8 cellular contexts compared by ENCODE assay signal in the genomic region with DNA sequence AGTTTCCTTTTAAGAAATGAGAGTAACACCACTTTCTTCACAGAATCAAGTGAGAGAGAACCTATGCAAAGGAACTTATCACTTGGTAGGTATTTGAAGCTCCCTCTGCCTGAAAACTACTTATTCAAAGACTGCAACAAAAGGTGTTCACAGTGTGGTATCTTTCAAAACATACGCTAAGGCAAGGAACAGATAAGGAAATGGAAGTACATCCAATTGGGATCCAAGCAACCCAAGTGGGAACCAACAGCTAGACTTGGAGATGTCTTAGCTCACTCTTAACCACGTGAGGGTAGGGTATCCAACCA. TPM values are rescaled to one million over a fixed set of nuclear protein-coding genes. Genes with fewer than 3 reads are reported as not detected.
DNase-seq lines count a peak whose midpoint lies in the region; ATAC-seq and TF ChIP-seq lines count a peak whose summit lies in the region.

No MANE protein-coding gene starts in this region.

- H3K9me3 ChIP-seq in SK-N-SH (no peaks in the 10 kb centered on the region), SU-DHL-6 (ENCODE audit: insufficient read depth, low read length) (no peaks in the 10 kb centered on the region), smooth muscle cell (replicated peaks; ENCODE audit: low read depth) (no peaks in the 10 kb centered on the region)

- peak overlapping the region; percentile 74 to 78; a peak in 3 of 4 replicates for H3K4me3 ChIP-seq in SK-N-SH (ENCODE audit: low read depth in 2 of 2, low read length in 1 of 2)
- no peak overlapping the region for H3K4me3 ChIP-seq in SU-DHL-6 (ENCODE audit: insufficient read depth, low read length, poor library complexity, severe bottlenecking)
- peak overlapping the region; percentile 86 for H3K4me3 ChIP-seq in smooth muscle cell

- H3K36me3 Mint-ChIP-seq in glutamatergic neuron (ENCODE audit: unreplicated experiment) = no peaks in the 10 kb centered on the region

- TF ChIP-seq CTCF in SK-N-SH (IDR thresholded peaks at IDR 0.05) (no peak), SU-DHL-6 (IDR thresholded peaks at IDR 0.05; ENCODE audit: insufficient read depth, low read length, poor library complexity, severe bottlenecking) (no peak), glutamatergic neuron (IDR thresholded peaks at IDR 0.05; ENCODE audit: partially characterized antibody, unreplicated experiment) (no peak), smooth muscle cell (IDR thresholded peaks at IDR 0.05; ENCODE audit: borderline replicate concordance, insufficient read depth, poor library complexity, severe bottlenecking) (no peak)

- no peak for ATAC-seq in SK-N-SH treated with all-trans-retinoic acid at 6 μM for 48 hours
- no peak for ATAC-seq in HG03378 (IDR thresholded peaks at IDR 0.05; ENCODE audit: unreplicated experiment)
- no peak for ATAC-seq in GM18909 (IDR thresholded peaks at IDR 0.05; ENCODE audit: poor library complexity, unreplicated experiment)

- peaks cover 24% of the 10 kb centered on the region for H3K27me3 ChIP-seq in SK-N-SH (ENCODE audit: insufficient read depth)
- no peaks in the 10 kb centered on the region for H3K27me3 ChIP-seq in SU-DHL-6 (ENCODE audit: low read length)
- peaks cover 41% of the 10 kb centered on the region for H3K27me3 ChIP-seq in smooth muscle cell (ENCODE audit: low read depth)

- H3K4me1 ChIP-seq in SK-N-SH (ENCODE audit: control insufficient read depth in 1 of 2, insufficient read depth in 2 of 2, low read depth in 1 of 2, low read length in 1 of 2) (peaks cover 0 to 11% of the 10 kb centered on the region in 2 experiments; a peak in 2 of 4 replicates), smooth muscle cell (ENCODE audit: low read depth) (peaks cover 14% of the 10 kb centered on the region)

- no peak overlapping the region for H3K27ac ChIP-seq in SK-N-SH (ENCODE audit: low read depth in 2 of 2, low read length in 1 of 2)
- H3K27ac ChIP-seq in SU-DHL-6 (ENCODE audit: low read depth, low read length) = no peak overlapping the region
- H3K27ac ChIP-seq in smooth muscle cell (ENCODE audit: low read depth) = no peak overlapping the region

- no peak for TF ChIP-seq EP300 in SK-N-SH (IDR thresholded peaks at IDR 0.05; ENCODE audit: borderline replicate concordance in 1 of 2, low read depth in 1 of 2, low read length in 1 of 2)

- no peak for DNase-seq in SK-N-SH
- DNase-seq in glutamatergic neuron = no peak
- no peak for DNase-seq in smooth muscle cell (lab: John Stamatoyannopoulos, UW; ENCODE audit: unreplicated experiment)
- DNase-seq in NCI-H1105 (lab: John Stamatoyannopoulos, UW) = no peak

- CTCF ChIA-PET in SK-N-SH (lab: Yijun Ruan, JAX) = interaction anchor here (0.7 to 3.7 kb wide), 7 partner anchors 8 to 1758 kb away, joined by 3 to 22 read pairs (median 5); no protein-coding TSS in a partner anchor

- peaks cover 14% of the 10 kb centered on the region for H3K4me1 Mint-ChIP-seq in glutamatergic neuron (ENCODE audit: low read depth, unreplicated experiment)

- H3K27ac Mint-ChIP-seq in glutamatergic neuron (ENCODE audit: unreplicated experiment) = peak overlapping the region; percentile 56

- H3K9me2 ChIP-seq in SK-N-SH = no peaks in the 10 kb centered on the region
- no peaks in the 10 kb centered on the region for H3K9me2 ChIP-seq in SU-DHL-6 (replicated peaks; ENCODE audit: insufficient read depth, low read length)

- no peak overlapping the region for H3K9ac ChIP-seq in SK-N-SH
- H3K9ac ChIP-seq in SU-DHL-6 (ENCODE audit: low read length) = no peak overlapping the region
- H3K9ac ChIP-seq in smooth muscle cell (ENCODE audit: low read depth) = no peak overlapping the region

- TF ChIP-seq RAD21 in SK-N-SH (IDR thresholded peaks at IDR 0.05; ENCODE audit: low read length) = no peak

- peaks cover 7% of the 10 kb centered on the region for H3F3A ChIP-seq in SK-N-SH (replicated peaks; ENCODE audit: insufficient read depth)
- peaks cover 6% of the 10 kb centered on the region for H3F3A ChIP-seq in SU-DHL-6 (ENCODE audit: insufficient read depth)
- no peaks in the 10 kb centered on the region for H3F3A ChIP-seq in smooth muscle cell (ENCODE audit: low read depth)

- peaks cover 2% of the 10 kb centered on the region for H3K27me3 Mint-ChIP-seq in glutamatergic neuron (ENCODE audit: unreplicated experiment)

- no peaks in the 10 kb centered on the region for H3K36me3 ChIP-seq in SK-N-SH (replicated peaks in 1 of 2; ENCODE audit: control insufficient read depth in 1 of 2, insufficient read depth in 2 of 2, low read length in 1 of 2)
- H3K36me3 ChIP-seq in SU-DHL-6 (ENCODE audit: low read length) = no peaks in the 10 kb centered on the region
- no peaks in the 10 kb centered on the region for H3K36me3 ChIP-seq in smooth muscle cell (ENCODE audit: low read depth)

- H3K4me2 ChIP-seq in SK-N-SH (peak overlapping the region; percentile 96), SU-DHL-6 (ENCODE audit: low read depth, low read length, poor library complexity, severe bottlenecking) (peak overlapping the region; percentile 76), smooth muscle cell (peak overlapping the region; percentile 100)

- H3K4me3 Mint-ChIP-seq in glutamatergic neuron (ENCODE audit: unreplicated experiment) = peak overlapping the region; percentile 46

- WGBS in SK-N-SH (ENCODE audit: low lambda C conversion rate) = 89% methylated on average over 2 of the region's 2 CpGs
- 34% methylated on average over 2 of the region's 2 CpGs for WGBS in smooth muscle cell (ENCODE audit: low lambda C conversion rate)

- H4K20me1 ChIP-seq in SK-N-SH (ENCODE audit: insufficient read depth) (no peaks in the 10 kb centered on the region), SU-DHL-6 (ENCODE audit: low read depth, low read length) (no peaks in the 10 kb centered on the region), smooth muscle cell (ENCODE audit: low read depth) (no peaks in the 10 kb centered on the region)

- peaks cover 3% of the 10 kb centered on the region for H3K9me3 Mint-ChIP-seq in glutamatergic neuron (ENCODE audit: unreplicated experiment)

- H3K79me2 ChIP-seq in SK-N-SH (ENCODE audit: insufficient read depth) = no peaks in the 10 kb centered on the region
- no peaks in the 10 kb centered on the region for H3K79me2 ChIP-seq in SU-DHL-6 (ENCODE audit: insufficient read depth, low read length)
- H3K79me2 ChIP-seq in smooth muscle cell (ENCODE audit: low read depth) = no peaks in the 10 kb centered on the region

- POLR2A ChIA-PET in SK-N-SH (lab: Yijun Ruan, JAX) = interaction anchor here (0.5 to 1.4 kb wide), 4 partner anchors 8 to 236 kb away, joined by 3 to 4 read pairs (median 4); no protein-coding TSS in a partner anchor

- H2AFZ ChIP-seq in SK-N-SH (ENCODE audit: low read depth) (peak overlapping the region; percentile 78; the same call in 1 of the 2 replicates), SU-DHL-6 (ENCODE audit: low read depth, low read length, severe bottlenecking) (peak overlapping the region; percentile 98), smooth muscle cell (ENCODE audit: low read depth) (peak overlapping the region; percentile 97)

TF ChIP-seq in SK-N-SH, 30 proteins besides CTCF, POLR2A, EP300 and RAD21 (continues in another document):
- TF ChIP-seq NRF1 (IDR thresholded peaks at IDR 0.05; ENCODE audit: low read depth, low read length) = no peak
- no peak for TF ChIP-seq RXRA (IDR thresholded peaks at IDR 0.05; ENCODE audit: borderline replicate concordance, low read depth)
- TF ChIP-seq, protein P1, sequence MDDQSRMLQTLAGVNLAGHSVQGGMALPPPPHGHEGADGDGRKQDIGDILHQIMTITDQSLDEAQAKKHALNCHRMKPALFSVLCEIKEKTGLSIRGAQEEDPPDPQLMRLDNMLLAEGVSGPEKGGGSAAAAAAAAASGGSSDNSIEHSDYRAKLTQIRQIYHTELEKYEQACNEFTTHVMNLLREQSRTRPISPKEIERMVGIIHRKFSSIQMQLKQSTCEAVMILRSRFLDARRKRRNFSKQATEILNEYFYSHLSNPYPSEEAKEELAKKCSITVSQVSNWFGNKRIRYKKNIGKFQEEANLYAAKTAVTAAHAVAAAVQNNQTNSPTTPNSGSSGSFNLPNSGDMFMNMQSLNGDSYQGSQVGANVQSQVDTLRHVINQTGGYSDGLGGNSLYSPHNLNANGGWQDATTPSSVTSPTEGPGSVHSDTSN (IDR thresholded peaks at IDR 0.05) = no peak
- TF ChIP-seq, protein P2, sequence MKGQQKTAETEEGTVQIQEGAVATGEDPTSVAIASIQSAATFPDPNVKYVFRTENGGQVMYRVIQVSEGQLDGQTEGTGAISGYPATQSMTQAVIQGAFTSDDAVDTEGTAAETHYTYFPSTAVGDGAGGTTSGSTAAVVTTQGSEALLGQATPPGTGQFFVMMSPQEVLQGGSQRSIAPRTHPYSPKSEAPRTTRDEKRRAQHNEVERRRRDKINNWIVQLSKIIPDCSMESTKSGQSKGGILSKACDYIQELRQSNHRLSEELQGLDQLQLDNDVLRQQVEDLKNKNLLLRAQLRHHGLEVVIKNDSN (IDR thresholded peaks at IDR 0.05; ENCODE audit: borderline replicate concordance, low read depth) = no peak
- no peak for TF ChIP-seq FOSL2 (IDR thresholded peaks at IDR 0.05; ENCODE audit: borderline replicate concordance, low read depth)

TF ChIP-seq in SK-N-SH treated with all-trans-retinoic acid at 6 μM for 48 hours, 23 proteins besides CTCF, POLR2A, EP300 and RAD21:
- no peak for TF ChIP-seq ZNF565 (CRISPR knock-in tag; conservative IDR thresholded peaks at IDR 0.05; ENCODE audit: low read depth)
- TF ChIP-seq ARNTL (CRISPR knock-in tag; IDR thresholded peaks at IDR 0.05; ENCODE audit: borderline replicate concordance, low read depth) = no peak
- no peak for TF ChIP-seq OSR1 (CRISPR knock-in tag; IDR thresholded peaks at IDR 0.05)
- TF ChIP-seq BACH2 (CRISPR knock-in tag; IDR thresholded peaks at IDR 0.05; ENCODE audit: borderline replicate concordance) = no peak

RNA-seq across cellular contexts. Expression of a gene that starts 0.4 kb away (rescaled TPM):
- polyA plus RNA-seq in SK-N-SH (2012; rRNA removed) (0.08 and 0.34 TPM in 2 replicates), smooth muscle cell (0.02 and 0.29 TPM in 2 replicates)
- polyA plus RNA-seq in SK-N-SH (2012; cell fraction: cytosol; rRNA removed) = 0.40 and 0.64 TPM in 2 replicates
- polyA plus RNA-seq in SK-N-SH (2012; cell fraction: nucleus; rRNA removed) = 0.15 TPM in 2 replicates
- total RNA-seq in glutamatergic neuron (ENCODE audit: unreplicated experiment) (52.5 TPM), smooth muscle cell (0.72 and 1.6 TPM in 2 replicates)

Comparison
In these comparisons a context has a peak if more than half of its experiments do, and no peak if none do; other contexts are left out.
1. RNA of a gene that starts 0.4 kb away (total RNA-seq): 52.5 TPM in glutamatergic neuron (single experiment); 0.72 to 1.6 TPM in smooth muscle cell; every median in the first group is over 10 times any median in the second.
2. Peak in every context shown above with its lines, with median percentiles within 50 percentile points of each other: H2AFZ ChIP-seq and H3K4me2 ChIP-seq.